ENCODE assay signal across 1 cellular context in the genomic region with DNA sequence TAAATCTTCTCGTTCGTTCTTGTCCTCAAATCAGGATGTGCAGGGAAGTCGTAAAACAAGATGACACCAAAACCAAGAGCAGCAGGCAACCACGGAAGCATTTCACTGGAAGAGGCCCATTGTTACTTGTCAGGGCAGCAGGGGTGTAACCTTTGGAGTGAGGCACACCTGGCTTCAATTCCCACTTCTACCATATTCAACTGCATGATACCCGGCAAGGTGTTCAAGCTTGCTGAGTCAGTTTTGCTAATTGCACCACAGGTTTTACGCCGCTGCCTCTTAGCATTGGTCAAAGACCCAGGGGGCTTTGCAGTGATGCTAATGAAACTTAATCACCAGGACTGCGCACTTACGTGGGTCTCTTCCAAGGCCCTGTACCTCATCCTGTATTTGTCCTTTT.
TF ChIP-seq lines count a peak whose summit lies in the region.

No MANE protein-coding gene starts in this region.

TF ChIP-seq in GM23338, 12 proteins besides CTCF, POLR2A, EP300 and RAD21 (continued from another document):
- TF ChIP-seq, protein P1, sequence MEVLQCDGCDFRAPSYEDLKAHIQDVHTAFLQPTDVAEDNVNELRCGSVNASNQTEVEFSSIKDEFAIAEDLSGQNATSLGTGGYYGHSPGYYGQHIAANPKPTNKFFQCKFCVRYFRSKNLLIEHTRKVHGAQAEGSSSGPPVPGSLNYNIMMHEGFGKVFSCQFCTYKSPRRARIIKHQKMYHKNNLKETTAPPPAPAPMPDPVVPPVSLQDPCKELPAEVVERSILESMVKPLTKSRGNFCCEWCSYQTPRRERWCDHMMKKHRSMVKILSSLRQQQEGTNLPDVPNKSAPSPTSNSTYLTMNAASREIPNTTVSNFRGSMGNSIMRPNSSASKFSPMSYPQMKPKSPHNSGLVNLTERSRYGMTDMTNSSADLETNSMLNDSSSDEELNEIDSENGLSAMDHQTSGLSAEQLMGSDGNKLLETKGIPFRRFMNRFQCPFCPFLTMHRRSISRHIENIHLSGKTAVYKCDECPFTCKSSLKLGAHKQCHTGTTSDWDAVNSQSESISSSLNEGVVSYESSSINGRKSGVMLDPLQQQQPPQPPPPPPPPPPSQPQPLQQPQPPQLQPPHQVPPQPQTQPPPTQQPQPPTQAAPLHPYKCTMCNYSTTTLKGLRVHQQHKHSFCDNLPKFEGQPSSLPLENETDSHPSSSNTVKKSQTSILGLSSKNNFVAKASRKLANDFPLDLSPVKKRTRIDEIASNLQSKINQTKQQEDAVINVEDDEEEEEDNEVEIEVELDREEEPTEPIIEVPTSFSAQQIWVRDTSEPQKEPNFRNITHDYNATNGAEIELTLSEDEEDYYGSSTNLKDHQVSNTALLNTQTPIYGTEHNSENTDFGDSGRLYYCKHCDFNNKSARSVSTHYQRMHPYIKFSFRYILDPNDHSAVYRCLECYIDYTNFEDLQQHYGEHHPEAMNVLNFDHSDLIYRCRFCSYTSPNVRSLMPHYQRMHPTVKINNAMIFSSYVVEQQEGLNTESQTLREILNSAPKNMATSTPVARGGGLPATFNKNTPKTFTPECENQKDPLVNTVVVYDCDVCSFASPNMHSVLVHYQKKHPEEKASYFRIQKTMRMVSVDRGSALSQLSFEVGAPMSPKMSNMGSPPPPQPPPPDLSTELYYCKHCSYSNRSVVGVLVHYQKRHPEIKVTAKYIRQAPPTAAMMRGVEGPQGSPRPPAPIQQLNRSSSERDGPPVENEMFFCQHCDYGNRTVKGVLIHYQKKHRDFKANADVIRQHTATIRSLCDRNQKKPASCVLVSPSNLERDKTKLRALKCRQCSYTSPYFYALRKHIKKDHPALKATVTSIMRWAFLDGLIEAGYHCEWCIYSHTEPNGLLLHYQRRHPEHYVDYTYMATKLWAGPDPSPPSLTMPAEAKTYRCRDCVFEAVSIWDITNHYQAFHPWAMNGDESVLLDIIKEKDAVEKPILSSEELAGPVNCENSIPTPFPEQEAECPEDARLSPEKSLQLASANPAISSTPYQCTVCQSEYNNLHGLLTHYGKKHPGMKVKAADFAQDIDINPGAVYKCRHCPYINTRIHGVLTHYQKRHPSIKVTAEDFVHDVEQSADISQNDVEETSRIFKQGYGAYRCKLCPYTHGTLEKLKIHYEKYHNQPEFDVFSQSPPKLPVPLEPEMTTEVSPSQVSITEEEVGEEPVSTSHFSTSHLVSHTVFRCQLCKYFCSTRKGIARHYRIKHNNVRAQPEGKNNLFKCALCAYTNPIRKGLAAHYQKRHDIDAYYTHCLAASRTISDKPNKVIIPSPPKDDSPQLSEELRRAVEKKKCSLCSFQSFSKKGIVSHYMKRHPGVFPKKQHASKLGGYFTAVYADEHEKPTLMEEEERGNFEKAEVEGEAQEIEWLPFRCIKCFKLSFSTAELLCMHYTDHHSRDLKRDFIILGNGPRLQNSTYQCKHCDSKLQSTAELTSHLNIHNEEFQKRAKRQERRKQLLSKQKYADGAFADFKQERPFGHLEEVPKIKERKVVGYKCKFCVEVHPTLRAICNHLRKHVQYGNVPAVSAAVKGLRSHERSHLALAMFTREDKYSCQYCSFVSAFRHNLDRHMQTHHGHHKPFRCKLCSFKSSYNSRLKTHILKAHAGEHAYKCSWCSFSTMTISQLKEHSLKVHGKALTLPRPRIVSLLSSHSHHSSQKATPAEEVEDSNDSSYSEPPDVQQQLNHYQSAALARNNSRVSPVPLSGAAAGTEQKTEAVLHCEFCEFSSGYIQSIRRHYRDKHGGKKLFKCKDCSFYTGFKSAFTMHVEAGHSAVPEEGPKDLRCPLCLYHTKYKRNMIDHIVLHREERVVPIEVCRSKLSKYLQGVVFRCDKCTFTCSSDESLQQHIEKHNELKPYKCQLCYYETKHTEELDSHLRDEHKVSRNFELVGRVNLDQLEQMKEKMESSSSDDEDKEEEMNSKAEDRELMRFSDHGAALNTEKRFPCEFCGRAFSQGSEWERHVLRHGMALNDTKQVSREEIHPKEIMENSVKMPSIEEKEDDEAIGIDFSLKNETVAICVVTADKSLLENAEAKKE (CRISPR knock-in tag; IDR thresholded peaks at IDR 0.05), result peak; percentile 77; the same call in 1 of the 2 replicates
- TF ChIP-seq ZNF114 (CRISPR knock-in tag; IDR thresholded peaks at IDR 0.05) (peak; percentile 30; the same call in 1 of the 2 replicates), JUNB (IDR thresholded peaks at IDR 0.05; ENCODE audit: unreplicated experiment) (no peak)
TF ChIP-seq in GM23338: peak in this region for 3.
